9 cellular contexts compared by ENCODE assay signal in the genomic region with DNA sequence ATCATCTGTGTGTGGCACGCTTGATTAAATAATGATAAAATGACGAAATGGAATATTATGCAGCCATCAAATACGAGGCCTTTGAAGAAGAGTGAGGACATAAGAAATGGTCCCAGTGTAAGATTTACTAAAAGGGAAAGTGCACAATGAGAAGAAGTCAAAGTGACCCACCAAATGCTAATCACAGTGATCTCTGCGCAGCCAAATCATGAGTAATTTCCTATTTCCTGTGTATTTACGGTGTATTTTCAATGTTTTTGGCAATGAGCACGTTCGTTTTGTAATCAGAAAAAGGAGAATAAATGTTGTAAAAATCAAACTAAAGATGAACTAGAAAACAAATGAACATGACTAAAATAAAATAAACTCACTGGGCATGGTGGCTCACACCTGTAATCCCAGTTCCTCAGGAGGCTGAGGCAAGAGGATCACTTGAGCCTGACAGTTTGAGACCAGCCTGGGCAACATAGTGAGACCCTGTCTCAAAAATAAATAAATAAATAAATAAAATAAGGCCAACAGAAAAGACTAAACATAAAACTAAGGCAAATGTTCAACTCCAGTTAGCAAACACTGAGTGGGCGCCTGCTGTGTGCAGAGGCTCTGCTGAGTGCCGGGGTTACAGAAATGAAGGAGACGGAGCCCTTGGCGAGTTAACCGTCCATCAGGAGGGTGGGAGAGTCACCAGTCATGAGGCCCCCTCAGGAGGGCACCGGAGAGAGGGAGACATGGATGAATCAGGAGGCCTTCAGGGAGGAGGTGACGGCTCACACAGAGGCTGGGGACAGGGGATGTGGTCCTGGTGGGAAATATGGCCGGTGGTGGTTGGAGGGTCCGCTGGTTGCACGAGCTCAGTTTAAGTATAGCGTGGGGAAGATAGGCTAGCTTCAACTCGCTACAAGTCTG. TPM values are rescaled to one million over a fixed set of nuclear protein-coding genes. Genes with fewer than 3 reads are reported as not detected.
DNase-seq lines count a peak whose midpoint lies in the region; ATAC-seq and TF ChIP-seq lines count a peak whose summit lies in the region.
"Had no signal": no experiment of that assay in that cellular context is flagged by ENCODE, and none has a peak within 500 bp of the region (broad histone marks: within the 10 kb centered on the region; RNA-seq: fewer than 3 reads in every experiment).

No MANE protein-coding gene starts in this region.

- H3K36me3 Mint-ChIP-seq in MCF 10A (ENCODE audit: insufficient read depth, unreplicated experiment), result peaks cover 6% of the 10 kb centered on the region

- no peaks in the 10 kb centered on the region for H3K9me3 Mint-ChIP-seq in MCF 10A (ENCODE audit: unreplicated experiment)

- DNase-seq in MCF 10A (ENCODE audit: unreplicated experiment), result peak; percentile 68
- no peak for DNase-seq in mammary epithelial cell
- DNase-seq in dermis blood vessel endothelial cell, result peak; percentile 93
- DNase-seq in mesenteric fat pad (ENCODE audit: low spot score), result peak; percentile 68
- DNase-seq in ureter (ENCODE audit: low spot score), result peak; percentile 34
- no peak for DNase-seq in NCI-H128 (lab: John Stamatoyannopoulos, UW; ENCODE audit: unreplicated experiment)
- DNase-seq: MM.1S had no signal

- H3K4me3 Mint-ChIP-seq in MCF 10A (ENCODE audit: unreplicated experiment), result no peak overlapping the region

- POLR2A ChIA-PET in MCF 10A (lab: Yijun Ruan, JAX), result no interaction called here

- TF ChIP-seq CTCF in MCF 10A (IDR thresholded peaks at IDR 0.05; ENCODE audit: unreplicated experiment) (no peak), mammary epithelial cell (conservative IDR thresholded peaks at IDR 0.05 in 1 of 2, IDR thresholded peaks at IDR 0.05 in 1 of 2; ENCODE audit: extremely low read depth in 1 of 2, insufficient read depth in 1 of 2, low read depth in 1 of 2, low read length in 2 of 2) (no peak)

- no peaks in the 10 kb centered on the region for H3K27me3 ChIP-seq in mammary epithelial cell (ENCODE audit: insufficient read depth, low read length)

- H3K9ac ChIP-seq in mammary epithelial cell (ENCODE audit: insufficient read depth, low read length), result no peak overlapping the region

- H3K27ac ChIP-seq in mammary epithelial cell (ENCODE audit: insufficient read depth, low read depth, low read length), result no peak overlapping the region

- peaks cover 34% of the 10 kb centered on the region for H3K4me1 Mint-ChIP-seq in MCF 10A (ENCODE audit: insufficient read depth, unreplicated experiment)

- CTCF ChIA-PET in MCF 10A (lab: Yijun Ruan, JAX) (interaction anchor here (0.6 to 11.9 kb wide), 3 partner anchors 12 to 136 kb away, joined by 3 to 256 read pairs (median 3); partner anchors contain the start of gene RPL3), mammary epithelial cell (lab: Charles Lee; ENCODE audit: low non-redundant PET) (no interaction called here)

- H3K4me3 ChIP-seq in mammary epithelial cell (replicated peaks in 1 of 3; ENCODE audit: insufficient read depth in 1 of 3, low read depth in 2 of 3, low read length in 3 of 3), result no peak overlapping the region

- H3K79me2 ChIP-seq in mammary epithelial cell (ENCODE audit: insufficient read depth, low read length), result no peaks in the 10 kb centered on the region

- dilution Hi-C loops in mammary epithelial cell (cut with HindIII; ENCODE audit: low sequenced_read_pairs), result no loop called here

- intact Hi-C loops in MCF 10A (cut with micrococcal nuclease) (loop anchor here (10.0 kb wide), 1 partner anchor 346 kb away; the partner anchor contains the start of gene ATF4), mammary epithelial cell (cut with micrococcal nuclease) (no loop called here)

- peaks cover 31% of the 10 kb centered on the region for H3K4me1 ChIP-seq in mammary epithelial cell (ENCODE audit: insufficient read depth, low read length)

- in situ Hi-C loops in mammary epithelial cell (cut with MboI; ENCODE audit: low sequenced_read_pairs in 2 of 2), result no loop called here

- H3K27ac Mint-ChIP-seq in MCF 10A (ENCODE audit: low read depth, unreplicated experiment), result no peak overlapping the region

- no peaks in the 10 kb centered on the region for H3K9me3 ChIP-seq in mammary epithelial cell (replicated peaks; ENCODE audit: insufficient read depth, low read length)

- H3K27me3 Mint-ChIP-seq in MCF 10A (ENCODE audit: insufficient read depth, unreplicated experiment), result no peaks in the 10 kb centered on the region

- no peak for ATAC-seq in HG02981 (IDR thresholded peaks at IDR 0.05; ENCODE audit: unreplicated experiment)
- ATAC-seq in HG03354 (IDR thresholded peaks at IDR 0.05; ENCODE audit: poor library complexity, severe bottlenecking, unreplicated experiment), result no peak

- WGBS in mammary epithelial cell (ENCODE audit: low coverage, missing lambda C conversion rate), result 87% methylated on average over 19 of the region's 19 CpGs

- no peak overlapping the region for H3K4me2 ChIP-seq in mammary epithelial cell (ENCODE audit: insufficient read depth, low read depth, low read length)

- no TSS peak for BruUV-seq in MCF 10A (replicated peaks; lab: Mats Ljungman, UMichigan)
- no TSS peak for BruUV-seq in mammary epithelial cell (replicated peaks; lab: Mats Ljungman, UMichigan)

- no peaks in the 10 kb centered on the region for H3K36me3 ChIP-seq in mammary epithelial cell (ENCODE audit: insufficient read depth, low read length)

- no peak overlapping the region for H2AFZ ChIP-seq in mammary epithelial cell (ENCODE audit: low read depth, low read length)

- H4K20me1 ChIP-seq in mammary epithelial cell (ENCODE audit: insufficient read depth, low read length), result no peaks in the 10 kb centered on the region

RNA-seq across cellular contexts. Expression of gene CBX7, which starts 26.0 kb away (rescaled TPM):
- total RNA-seq in MCF 10A (2022) (5.3 and 6.2 TPM in 2 replicates), mammary epithelial cell (1 to 10 TPM; 3.2 to 4.3 TPM), dermis blood vessel endothelial cell (6.4 and 9.5 TPM in 2 replicates), mesenteric fat pad (30.8 TPM), ureter (63.6 TPM)
- 1.4 TPM for polyA plus RNA-seq in mammary epithelial cell
- 1.9 TPM for polyA minus RNA-seq in mammary epithelial cell

Comparison
In these comparisons a context has a peak if more than half of its experiments do, and no peak if none do; other contexts are left out.
1. DNase-seq: peak in MCF 10A (single experiment), dermis blood vessel endothelial cell (single experiment), mesenteric fat pad (single experiment) and ureter (single experiment); none in mammary epithelial cell (single experiment) and NCI-H128 (single experiment).